In genomic region chr1:152870831-152871730, GRCh38 we compare ENCODE assay signal across 8 cellular contexts. TPM values are rescaled to one million over a fixed set of nuclear protein-coding genes. Genes with fewer than 3 reads are reported as not detected.
DNase-seq lines count a peak whose midpoint lies in the region; ATAC-seq and TF ChIP-seq lines count a peak whose summit lies in the region.
"Had no signal": no experiment of that assay in that cellular context is flagged by ENCODE, and none has a peak within 500 bp of the region (broad histone marks: within the 10 kb centered on the region; RNA-seq: fewer than 3 reads in every experiment).

No MANE protein-coding gene starts in this region.

- 0 out of 2 replicates have a peak overlapping the region, but pooled peaks have one; percentile 26 for H3K4me3 Mint-ChIP-seq in WTC11
- H3K4me3 Mint-ChIP-seq: stimulated activated naive CD8-positive, alpha-beta T cell treated with anti-CD3 and anti-CD28 coated beads, Interleukin-15, Interleukin-2, amounts not matched to agents 100 ng/mL and 50 ng/mL, for 24 hours had no signal

- H3K14ac ChIP-seq in IMR-90 (replicated peaks; ENCODE audit: low read depth, low read length) (no peak overlapping the region), mesenchymal stem cell (ENCODE audit: low read length in 2 of 2) (no peak overlapping the region)

- TF ChIP-seq EP300 in tibial nerve (IDR thresholded peaks at IDR 0.05), result no peak

- H3K4me3 ChIP-seq in IMR-90 (ENCODE audit: insufficient read depth, low read depth, low read length), result no peak overlapping the region
- H3K4me3 ChIP-seq in mesenchymal stem cell (ENCODE audit: insufficient read depth in 1 of 2, low read depth in 1 of 2, low read length in 2 of 2), result peak overlapping the region; percentile 11 to 41
- H3K4me3 ChIP-seq in tibial nerve, result no peak overlapping the region

- H3K18ac ChIP-seq in IMR-90 (ENCODE audit: low read depth, low read length), result no peak overlapping the region
- no peak overlapping the region for H3K18ac ChIP-seq in mesenchymal stem cell (ENCODE audit: low read depth in 1 of 2, low read length in 2 of 2)

- H3K23ac ChIP-seq in IMR-90 (ENCODE audit: low read depth, low read length), result no peak overlapping the region
- no peak overlapping the region for H3K23ac ChIP-seq in mesenchymal stem cell (ENCODE audit: low read length in 2 of 2)

- H3K27me3 Mint-ChIP-seq in WTC11 (ENCODE audit: low read depth), result no peaks in the 10 kb centered on the region; the same call in 1 of the 2 replicates

- ATAC-seq in IMR-90 (ENCODE audit: low read depth) (no peak), WTC11 (peak; percentile 88)

- TF ChIP-seq RAD21 in IMR-90 (IDR thresholded peaks at IDR 0.05; ENCODE audit: low read length), result peak; percentile 40

- H3K9me3 ChIP-seq in ES-I3 (ENCODE audit: control insufficient read depth, insufficient read depth, low read length) (no peaks in the 10 kb centered on the region), IMR-90 (ENCODE audit: control insufficient read depth, insufficient read depth, low read length) (no peaks in the 10 kb centered on the region), mesenchymal stem cell (ENCODE audit: control insufficient read depth, low read length) (no peaks in the 10 kb centered on the region), tibial nerve (no peaks in the 10 kb centered on the region)

- TF ChIP-seq CTCF in IMR-90 (conservative IDR thresholded peaks at IDR 0.05; ENCODE audit: low read depth, low read length) (peak; percentile 42), WTC11 (IDR thresholded peaks at IDR 0.05) (peak; percentile 82; the same call in 1 of the 2 replicates), tibial nerve (IDR thresholded peaks at IDR 0.05) (no peak)

- H3K4me1 Mint-ChIP-seq in WTC11, result no peaks in the 10 kb centered on the region

- H3K4ac ChIP-seq in IMR-90 (ENCODE audit: low read depth, low read length) (no peak overlapping the region), mesenchymal stem cell (ENCODE audit: low read depth in 1 of 2, low read length in 2 of 2) (no peak overlapping the region)

- no peak overlapping the region for H3K4me2 ChIP-seq in IMR-90 (ENCODE audit: low read depth, low read length)
- no peak overlapping the region for H3K4me2 ChIP-seq in mesenchymal stem cell (ENCODE audit: low read length, poor library complexity, severe bottlenecking)

- H4K8ac ChIP-seq in IMR-90 (ENCODE audit: low read depth in 2 of 2, low read length in 2 of 2) (no peak overlapping the region), mesenchymal stem cell (ENCODE audit: low read length) (no peak overlapping the region)

- no peak overlapping the region for H2BK20ac ChIP-seq in IMR-90 (ENCODE audit: low read depth, low read length)

- H2BK120ac ChIP-seq in IMR-90 (ENCODE audit: low read depth, low read length) (no peak overlapping the region), mesenchymal stem cell (ENCODE audit: low read depth, low read length) (no peak overlapping the region)

- H4K91ac ChIP-seq in IMR-90 (ENCODE audit: insufficient read depth, low read depth, low read length) (no peak overlapping the region), mesenchymal stem cell (ENCODE audit: low read length) (no peak overlapping the region)

- TF ChIP-seq POLR2A in IMR-90 (IDR thresholded peaks at IDR 0.05; ENCODE audit: low read depth, low read length) (no peak), tibial nerve (IDR thresholded peaks at IDR 0.05) (no peak)

- no peak overlapping the region for H3K27ac Mint-ChIP-seq in WTC11
- H3K27ac Mint-ChIP-seq: stimulated activated naive CD8-positive, alpha-beta T cell treated with anti-CD3 and anti-CD28 coated beads, Interleukin-15, Interleukin-2, amounts not matched to agents 100 ng/mL and 50 ng/mL, for 24 hours had no signal

- H2AK5ac ChIP-seq in IMR-90 (ENCODE audit: low read depth, low read length) (no peak overlapping the region), mesenchymal stem cell (ENCODE audit: low read length, severe bottlenecking) (no peak overlapping the region)

- no peaks in the 10 kb centered on the region for H3K4me1 ChIP-seq in ES-I3 (ENCODE audit: insufficient read depth, low read length)
- no peaks in the 10 kb centered on the region for H3K4me1 ChIP-seq in IMR-90 (ENCODE audit: control insufficient read depth, insufficient read depth, low read length)
- no peaks in the 10 kb centered on the region for H3K4me1 ChIP-seq in mesenchymal stem cell (ENCODE audit: control insufficient read depth, insufficient read depth, low read depth, low read length)
- H3K4me1 ChIP-seq in tibial nerve, result no peaks in the 10 kb centered on the region

- H3K9ac ChIP-seq in ES-I3 (ENCODE audit: low read depth, low read length) (peak overlapping the region; percentile 17; the same call in 1 of the 2 replicates), IMR-90 (ENCODE audit: low read depth, low read length) (no peak overlapping the region), mesenchymal stem cell (ENCODE audit: low read length) (no peak overlapping the region)

- no peaks in the 10 kb centered on the region for H3K9me1 ChIP-seq in IMR-90 (ENCODE audit: insufficient read depth, low read length)

- H4K20me1 ChIP-seq in IMR-90 (ENCODE audit: insufficient read depth, low read length), result no peaks in the 10 kb centered on the region

- H3K56ac ChIP-seq in IMR-90 (ENCODE audit: extremely low read depth, insufficient read depth, low read length), result no peak overlapping the region

- H3K36me3 ChIP-seq in ES-I3 (ENCODE audit: insufficient read depth, low read length), result no peaks in the 10 kb centered on the region
- no peaks in the 10 kb centered on the region for H3K36me3 ChIP-seq in IMR-90 (ENCODE audit: control insufficient read depth, insufficient read depth, low read length)
- no peaks in the 10 kb centered on the region for H3K36me3 ChIP-seq in mesenchymal stem cell (ENCODE audit: control insufficient read depth in 1 of 2, insufficient read depth in 2 of 2, low read depth in 1 of 2, low read length in 2 of 2)
- no peaks in the 10 kb centered on the region for H3K36me3 ChIP-seq in tibial nerve

- CTCF ChIA-PET in IMR-90 (lab: Yijun Ruan, JAX) (interaction anchor here (1.0 kb wide), 1 partner anchor 15 kb away, joined by 3 read pairs; no protein-coding TSS in a partner anchor), WTC11 (lab: Charles Lee) (interaction anchor here (0.7 to 4.0 kb wide), 20 partner anchors 8 to 412 kb away, joined by 3 to 82 read pairs (median 6); partner anchors contain the start of gene SPRR4)

- no peak overlapping the region for H2AFZ ChIP-seq in IMR-90 (replicated peaks; ENCODE audit: low read length, poor library complexity)
- H2AFZ ChIP-seq in mesenchymal stem cell (ENCODE audit: low read depth, low read length), result no peak overlapping the region

- dilution Hi-C loops in IMR-90 (cut with HindIII; ENCODE audit: low sequenced_read_pairs, unreplicated experiment), result no loop called here

- H2BK5ac ChIP-seq in IMR-90 (ENCODE audit: low read depth, low read length, poor library complexity, severe bottlenecking) (no peak overlapping the region), mesenchymal stem cell (ENCODE audit: low read depth, low read length, poor library complexity, severe bottlenecking) (no peak overlapping the region)

- H3K27ac ChIP-seq in IMR-90 (ENCODE audit: insufficient read depth, low read length) (no peak overlapping the region), mesenchymal stem cell (ENCODE audit: low read length, poor library complexity, severe bottlenecking) (no peak overlapping the region), tibial nerve (no peak overlapping the region)

- no peak overlapping the region for H2AK9ac ChIP-seq in IMR-90 (replicated peaks; ENCODE audit: low read depth, low read length, poor library complexity)

- in situ Hi-C loops in IMR-90 (cut with MboI; ENCODE audit: low sequenced_read_pairs), result loop anchor here (5.0 kb wide), 1 partner anchor 356 kb away; no protein-coding TSS in a partner anchor

- H3K36me3 Mint-ChIP-seq in WTC11, result no peaks in the 10 kb centered on the region

- no TSS peak for BruUV-seq in IMR-90 (replicated peaks; lab: Mats Ljungman, UMichigan)

- intact Hi-C loops in IMR-90 (cut with micrococcal nuclease), result loop anchor here (1.0 kb wide), 1 partner anchor 352 kb away; no protein-coding TSS in a partner anchor

- WGBS in IMR-90 (ENCODE audit: extremely low coverage in 2 of 2, insufficient read length in 1 of 2), 2 experiments, result no CpG with 5 or more reads among the region's 17 CpGs
- 54% methylated on average over 5 of the region's 17 CpGs for WGBS in mesenchymal stem cell
- WGBS in tibial nerve, 2 donors, result 42 to 53% methylated on average over 14 to 17 of the region's 17 CpGs

- H2BK15ac ChIP-seq in IMR-90 (ENCODE audit: low read depth, low read length) (no peak overlapping the region), mesenchymal stem cell (ENCODE audit: low read depth, poor library complexity, severe bottlenecking) (no peak overlapping the region)

- DNase-seq in IMR-90 (peak; percentile 1), WTC11 (ENCODE audit: low spot score) (peak; percentile 38), mesenchymal stem cell (no peak), GM19240 (ENCODE audit: insufficient read length, low spot score) (no peak), tibial nerve (ENCODE audit: low spot score in 2 of 2) (no peak)
- no peak for DNase-seq in stimulated activated CD4-positive, alpha-beta T cell treated with anti-CD3 and anti-CD28 coated beads, Interleukin-2, amount 100 ng/mL, for 48 hours

- H3K27me3 ChIP-seq in IMR-90 (ENCODE audit: control insufficient read depth, insufficient read depth, low read length), result no peaks in the 10 kb centered on the region
- H3K27me3 ChIP-seq in mesenchymal stem cell (ENCODE audit: control insufficient read depth in 1 of 2, insufficient read depth in 1 of 2, low read length in 2 of 2), result no peaks in the 10 kb centered on the region
- no peaks in the 10 kb centered on the region for H3K27me3 ChIP-seq in tibial nerve

- no peak overlapping the region for H4K5ac ChIP-seq in IMR-90 (ENCODE audit: low read depth, low read length)

- H3K79me1 ChIP-seq in IMR-90 (ENCODE audit: low read depth in 1 of 2, low read length in 2 of 2) (no peaks in the 10 kb centered on the region), mesenchymal stem cell (replicated peaks; ENCODE audit: low read length, poor library complexity, severe bottlenecking) (no peaks in the 10 kb centered on the region)

- no peak overlapping the region for H2BK12ac ChIP-seq in mesenchymal stem cell (ENCODE audit: low read length in 2 of 2)

- H3K9me3 Mint-ChIP-seq in WTC11, result no peaks in the 10 kb centered on the region
- H3K9me3 Mint-ChIP-seq: stimulated activated naive CD8-positive, alpha-beta T cell treated with anti-CD3 and anti-CD28 coated beads, Interleukin-15, Interleukin-2, amounts not matched to agents 100 ng/mL and 50 ng/mL, for 24 hours had no signal

- POLR2A ChIA-PET in IMR-90 (lab: Charles Lee; ENCODE audit: unreplicated experiment), result no interaction called here
- POLR2A ChIA-PET in WTC11 (lab: Charles Lee), result no interaction called here

RNA-seq across cellular contexts. Expression of gene SMCP, which starts 7.0 kb away (rescaled TPM):
- total RNA-seq in IMR-90 (2012; rRNA removed) (not detected in 2 replicates), WTC11 (2021) (not detected in 3 replicates), tibial nerve (not detected)
- not detected in 2 replicates for polyA plus RNA-seq in IMR-90 (2012; rRNA removed)
- not detected in 2 replicates for polyA plus RNA-seq in IMR-90 (2012; cell fraction: cytosol; rRNA removed)
- polyA plus RNA-seq in IMR-90 (2012; cell fraction: nucleus; rRNA removed; ENCODE audit: low replicate concordance), result not detected in 2 replicates
- not detected for polyA plus RNA-seq in mesenchymal stem cell (2013, experiment 1 of 2)
- polyA plus RNA-seq in mesenchymal stem cell (2013, experiment 2 of 2), result not detected

RNA-seq across cellular contexts. Expression of gene LCE7A, which starts 11.3 kb away (rescaled TPM):
- total RNA-seq in IMR-90 (2012; rRNA removed) (not detected in 2 replicates), WTC11 (2021) (not detected in 3 replicates), tibial nerve (not detected)
- not detected in 2 replicates for polyA plus RNA-seq in IMR-90 (2012; rRNA removed)
- not detected in 2 replicates for polyA plus RNA-seq in IMR-90 (2012; cell fraction: cytosol; rRNA removed)
- not detected in 2 replicates for polyA plus RNA-seq in IMR-90 (2012; cell fraction: nucleus; rRNA removed; ENCODE audit: low replicate concordance)
- not detected for polyA plus RNA-seq in mesenchymal stem cell (2013, experiment 1 of 2)
- polyA plus RNA-seq in mesenchymal stem cell (2013, experiment 2 of 2), result not detected

RNA-seq across cellular contexts. Expression of gene LCE6A, which starts 28.4 kb away (rescaled TPM):
- not detected in 2 replicates for total RNA-seq in IMR-90 (2012; rRNA removed)
- not detected in 2 replicates for polyA plus RNA-seq in IMR-90 (2012; rRNA removed)
- polyA plus RNA-seq in IMR-90 (2012; cell fraction: cytosol; rRNA removed), result not detected in 2 replicates
- polyA plus RNA-seq in IMR-90 (2012; cell fraction: nucleus; rRNA removed; ENCODE audit: low replicate concordance), result not detected in 2 replicates
- total RNA-seq in WTC11 (2021), result not detected in 3 replicates
- polyA plus RNA-seq in mesenchymal stem cell (2013, experiment 1 of 2), result not detected
- polyA plus RNA-seq in mesenchymal stem cell (2013, experiment 2 of 2), result not detected
- not detected for total RNA-seq in tibial nerve

RNA-seq across cellular contexts. Expression of gene IVL, which starts 37.3 kb away (rescaled TPM):
- not detected in 2 replicates for total RNA-seq in IMR-90 (2012; rRNA removed)
- not detected in 2 replicates for polyA plus RNA-seq in IMR-90 (2012; rRNA removed)
- not detected in 2 replicates for polyA plus RNA-seq in IMR-90 (2012; cell fraction: cytosol; rRNA removed)
- not detected in 2 replicates for polyA plus RNA-seq in IMR-90 (2012; cell fraction: nucleus; rRNA removed; ENCODE audit: low replicate concordance)
- not detected in 3 replicates for total RNA-seq in WTC11 (2021)
- not detected for polyA plus RNA-seq in mesenchymal stem cell (2013, experiment 1 of 2)
- not detected for polyA plus RNA-seq in mesenchymal stem cell (2013, experiment 2 of 2)
- total RNA-seq in tibial nerve, result not detected

RNA-seq across cellular contexts. Expression of gene LCE1A, which starts 43.8 kb away (rescaled TPM):
- total RNA-seq in IMR-90 (2012; rRNA removed) (not detected in 2 replicates), WTC11 (2021) (not detected in 3 replicates), tibial nerve (not detected)
- not detected in 2 replicates for polyA plus RNA-seq in IMR-90 (2012; rRNA removed)
- polyA plus RNA-seq in IMR-90 (2012; cell fraction: cytosol; rRNA removed), result not detected in 2 replicates
- polyA plus RNA-seq in IMR-90 (2012; cell fraction: nucleus; rRNA removed; ENCODE audit: low replicate concordance), result not detected in 2 replicates
- not detected for polyA plus RNA-seq in mesenchymal stem cell (2013, experiment 1 of 2)
- not detected for polyA plus RNA-seq in mesenchymal stem cell (2013, experiment 2 of 2)

Comparison
In these comparisons a context has a peak if more than half of its experiments do, and no peak if none do; other contexts are left out.
1. DNase-seq: peak in IMR-90 (single experiment) and WTC11 (single experiment); none in mesenchymal stem cell (single experiment), stimulated activated CD4-positive, alpha-beta T cell treated with anti-CD3 and anti-CD28 coated beads, Interleukin-2, amount 100 ng/mL, for 48 hours (0 of 2), GM19240 (single experiment) and tibial nerve (0 of 2).
2. H3K4me3 ChIP-seq: peak in mesenchymal stem cell (2 of 2); none in IMR-90 (single experiment) and tibial nerve (0 of 4).
3. CTCF ChIP-seq: peak in IMR-90 (single experiment) and WTC11 (single experiment); none in tibial nerve (0 of 5).